In genomic region chr3:38257583-38257982, GRCh38 we compare ENCODE assay signal across 1 cellular context.
TF ChIP-seq lines count a peak whose summit lies in the region.

No MANE protein-coding gene starts in this region.

TF ChIP-seq in endothelial cell of umbilical vein, 7 proteins besides CTCF, POLR2A, EP300 and RAD21:
- TF ChIP-seq POLR2AphosphoS5 (IDR thresholded peaks at IDR 0.05; ENCODE audit: insufficient read depth, low read depth, low read length), result no peak
- TF ChIP-seq MYC (IDR thresholded peaks at IDR 0.05; ENCODE audit: low read depth, low read length), result no peak
- TF ChIP-seq EZH2 (IDR thresholded peaks at IDR 0.05; ENCODE audit: borderline replicate concordance, low read depth, low read length, severe bottlenecking), result no peak
- TF ChIP-seq GATA2 (IDR thresholded peaks at IDR 0.05; ENCODE audit: insufficient read depth, insufficient read length, low read depth, low read length), result no peak
- no peak for TF ChIP-seq MAX (IDR thresholded peaks at IDR 0.05; ENCODE audit: insufficient read depth, insufficient read length)
- TF ChIP-seq JUN (IDR thresholded peaks at IDR 0.05; ENCODE audit: borderline replicate concordance, insufficient read depth, insufficient read length, low read depth), result no peak
- no peak for TF ChIP-seq FOS (IDR thresholded peaks at IDR 0.05; ENCODE audit: borderline replicate concordance, insufficient read depth, low read length)
